ENCODE assay signal across 13 cellular contexts in genomic region chr10:1287493-1288480, GRCh38.
A peak's percentile ranks its signal among the peaks of the same experiment; 100 is the strongest.
DNase-seq lines count a peak whose midpoint lies in the region; ATAC-seq and TF ChIP-seq lines count a peak whose summit lies in the region.
"Had no signal": no experiment of that assay in that cellular context is flagged by ENCODE, and none has a peak within 500 bp of the region (broad histone marks: within the 10 kb centered on the region; RNA-seq: fewer than 3 reads in every experiment).

No MANE protein-coding gene starts in this region.

- intact Hi-C loops in naive thymus-derived CD4-positive, alpha-beta T cell (cut with micrococcal nuclease) = loop anchor here in 1 of 2 donors (10.0 kb wide), 1 partner anchor 97 kb away; no protein-coding TSS in a partner anchor
- intact Hi-C loops in natural killer cell (cut with micrococcal nuclease) = no loop called here

- H3K36me3 ChIP-seq in naive thymus-derived CD4-positive, alpha-beta T cell (ENCODE audit: control insufficient read depth in 2 of 3, insufficient read depth in 3 of 3, low read length in 3 of 3) = no peaks in the 10 kb centered on the region
- H3K36me3 ChIP-seq: ovary had no signal

- H3K4me3 Mint-ChIP-seq in stimulated activated naive CD8-positive, alpha-beta T cell treated with anti-CD3 and anti-CD28 coated beads, Interleukin-15, amount 100 ng/mL, for 72 hours = peak overlapping the region; percentile 44 to 50
- peak overlapping the region in 4 of 10 donors; percentile 44 to 70 (median 68) for H3K4me3 Mint-ChIP-seq in naive thymus-derived CD4-positive, alpha-beta T cell
- no peak overlapping the region for H3K4me3 Mint-ChIP-seq in natural killer cell
- H3K4me3 Mint-ChIP-seq: activated naive CD8-positive, alpha-beta T cell had no signal

- no peak for TF ChIP-seq CTCF in natural killer cell (IDR thresholded peaks at IDR 0.05)

- peak overlapping the region; percentile 78 for H3K27ac ChIP-seq in angular gyrus (ENCODE audit: low read depth, low read length)
- no peak overlapping the region for H3K27ac ChIP-seq in naive thymus-derived CD4-positive, alpha-beta T cell (ENCODE audit: low read depth, low read length)
- H3K27ac ChIP-seq: ovary had no signal

- H3K4me1 Mint-ChIP-seq in stimulated activated naive CD8-positive, alpha-beta T cell treated with anti-CD3 and anti-CD28 coated beads, Interleukin-15, amount 100 ng/mL, for 72 hours = peaks cover 20% of the 10 kb centered on the region
- H3K4me1 Mint-ChIP-seq in naive thymus-derived CD4-positive, alpha-beta T cell = peaks cover 0 to 17% (median 4%) of the 10 kb centered on the region in 7 donors
- H3K4me1 Mint-ChIP-seq in natural killer cell = no peaks in the 10 kb centered on the region

- H3K9me3 Mint-ChIP-seq in stimulated activated naive CD8-positive, alpha-beta T cell treated with anti-CD3 and anti-CD28 coated beads, Interleukin-15, amount 100 ng/mL, for 72 hours = no peaks in the 10 kb centered on the region
- no peaks in the 10 kb centered on the region for H3K9me3 Mint-ChIP-seq in naive thymus-derived CD4-positive, alpha-beta T cell
- H3K9me3 Mint-ChIP-seq in natural killer cell = no peaks in the 10 kb centered on the region

- H3K4me3 ChIP-seq in naive thymus-derived CD4-positive, alpha-beta T cell (ENCODE audit: low read length) = no peak overlapping the region
- H3K4me3 ChIP-seq: ovary had no signal

- CTCF ChIA-PET in naive thymus-derived CD4-positive, alpha-beta T cell (lab: Charles Lee) = interaction anchor here (0.5 kb wide), 1 partner anchor 10 kb away, joined by 3 read pairs; no protein-coding TSS in a partner anchor

- peak; percentile 41 for ATAC-seq in stimulated activated naive CD8-positive, alpha-beta T cell treated with anti-CD3 and anti-CD28 coated beads, Interleukin-15, amount 100 ng/mL, for 72 hours
- no peak for ATAC-seq in stimulated activated naive CD8-positive, alpha-beta T cell treated with anti-CD3 and anti-CD28 coated beads, Interleukin-15, Interleukin-2, amounts not matched to agents 100 U/mL and 50 U/mL, for 24 hours
- ATAC-seq in naive thymus-derived CD4-positive, alpha-beta T cell = peak; percentile 29
- ATAC-seq in natural killer cell = no peak
- no peak for ATAC-seq in GM18517 (IDR thresholded peaks at IDR 0.05; ENCODE audit: unreplicated experiment)

- peaks cover 27% of the 10 kb centered on the region for H3K27me3 Mint-ChIP-seq in stimulated activated naive CD8-positive, alpha-beta T cell treated with anti-CD3 and anti-CD28 coated beads, Interleukin-15, amount 100 ng/mL, for 72 hours
- H3K27me3 Mint-ChIP-seq in naive thymus-derived CD4-positive, alpha-beta T cell = peaks cover 0 to 14% (median 5%) of the 10 kb centered on the region in 5 donors
- H3K27me3 Mint-ChIP-seq in natural killer cell (ENCODE audit: low read depth in 2 of 2) = peaks cover 0 to 9% of the 10 kb centered on the region in 2 donors

- no peaks in the 10 kb centered on the region for H3K9me3 ChIP-seq in naive thymus-derived CD4-positive, alpha-beta T cell (ENCODE audit: control insufficient read depth in 2 of 3, low read length in 3 of 3)
- H3K9me3 ChIP-seq: ovary had no signal

- H3K4me1 ChIP-seq in naive thymus-derived CD4-positive, alpha-beta T cell (ENCODE audit: control insufficient read depth in 2 of 2, insufficient read depth in 2 of 2, low read length in 2 of 2) = peaks cover 0 to 6% of the 10 kb centered on the region in 2 donors

- no peaks in the 10 kb centered on the region for H3K36me3 Mint-ChIP-seq in naive thymus-derived CD4-positive, alpha-beta T cell
- H3K36me3 Mint-ChIP-seq in natural killer cell = no peaks in the 10 kb centered on the region
- H3K36me3 Mint-ChIP-seq: activated naive CD8-positive, alpha-beta T cell had no signal

- POLR2A ChIA-PET in naive thymus-derived CD4-positive, alpha-beta T cell (lab: Charles Lee) = no interaction called here

- no peaks in the 10 kb centered on the region for H3K27me3 ChIP-seq in naive thymus-derived CD4-positive, alpha-beta T cell (ENCODE audit: control insufficient read depth in 2 of 2, insufficient read depth in 2 of 2, low read length in 2 of 2)
- H3K27me3 ChIP-seq: ovary had no signal

- H3K27ac Mint-ChIP-seq in stimulated activated naive CD8-positive, alpha-beta T cell treated with anti-CD3 and anti-CD28 coated beads, Interleukin-15, amount 100 ng/mL, for 72 hours = peak overlapping the region; percentile 27 to 65
- peak overlapping the region in 4 of 9 donors; percentile 20 to 79 (median 55) for H3K27ac Mint-ChIP-seq in naive thymus-derived CD4-positive, alpha-beta T cell
- no peak overlapping the region for H3K27ac Mint-ChIP-seq in natural killer cell
- H3K27ac Mint-ChIP-seq: activated naive CD8-positive, alpha-beta T cell had no signal

- DNase-seq in stimulated activated naive CD8-positive, alpha-beta T cell treated with anti-CD3 and anti-CD28 coated beads, Interleukin-15, amount 100 ng/mL, for 72 hours = no peak
- no peak for DNase-seq in stimulated activated naive CD8-positive, alpha-beta T cell treated with anti-CD3 and anti-CD28 coated beads, Interleukin-15, Interleukin-2, amounts not matched to agents 100 U/mL and 50 U/mL, for 24 hours
- no peak for DNase-seq in naive thymus-derived CD4-positive, alpha-beta T cell
- DNase-seq in germinal center (ENCODE audit: low spot score) = no peak
- no peak for DNase-seq in natural killer cell
- no peak for DNase-seq in HuH-7 (ENCODE audit: low spot score)
- DNase-seq: mammary epithelial cell; NCI-H69; ovary; stimulated activated CD4-positive, alpha-beta T cell treated with anti-CD3 and anti-CD28 coated beads, Interleukin-1b, Interleukin-23, amount 100 ng/mL, for 48 hours had no signal

Comparison
In these comparisons a context has a peak if more than half of its experiments do, and no peak if none do; other contexts are left out.
1. ATAC-seq: peak in stimulated activated naive CD8-positive, alpha-beta T cell treated with anti-CD3 and anti-CD28 coated beads, Interleukin-15, amount 100 ng/mL, for 72 hours (single experiment) and naive thymus-derived CD4-positive, alpha-beta T cell (single experiment); none in stimulated activated naive CD8-positive, alpha-beta T cell treated with anti-CD3 and anti-CD28 coated beads, Interleukin-15, Interleukin-2, amounts not matched to agents 100 U/mL and 50 U/mL, for 24 hours (single experiment), natural killer cell (0 of 3) and GM18517 (single experiment).
2. H3K27ac Mint-ChIP-seq: peak in stimulated activated naive CD8-positive, alpha-beta T cell treated with anti-CD3 and anti-CD28 coated beads, Interleukin-15, amount 100 ng/mL, for 72 hours (2 of 2); none in natural killer cell (0 of 2).